Comparison of ENCODE assay signal across 11 cellular contexts in the genomic region with DNA sequence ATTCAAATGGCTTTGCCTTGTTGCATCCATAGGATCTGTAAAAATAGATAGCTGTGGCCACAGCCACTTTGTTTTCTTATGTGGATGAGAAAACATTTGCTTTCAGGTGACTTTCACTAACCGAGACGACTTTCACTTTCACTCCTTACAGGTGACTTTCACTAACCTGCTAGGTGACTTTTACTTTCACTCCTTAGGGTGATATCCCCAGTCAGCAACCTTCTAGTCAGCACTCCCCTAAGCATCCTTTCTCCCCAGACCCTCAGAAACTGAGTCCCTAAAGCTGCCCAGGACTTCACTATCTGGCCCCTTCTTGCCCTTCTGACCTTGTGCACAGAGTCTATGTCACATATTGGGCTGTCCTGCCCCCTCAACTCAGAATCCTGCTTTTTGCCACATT.
A peak's percentile ranks its signal among the peaks of the same experiment; 100 is the strongest.
DNase-seq lines count a peak whose midpoint lies in the region; ATAC-seq and TF ChIP-seq lines count a peak whose summit lies in the region.
"Had no signal": no experiment of that assay in that cellular context is flagged by ENCODE, and none has a peak within 500 bp of the region (broad histone marks: within the 10 kb centered on the region; RNA-seq: fewer than 3 reads in every experiment).

No MANE protein-coding gene starts in this region.

- H3K9me3 Mint-ChIP-seq in naive thymus-derived CD4-positive, alpha-beta T cell, result peaks cover 0 to 5% (median 0%) of the 10 kb centered on the region in 11 donors
- H3K9me3 Mint-ChIP-seq: IgD-negative memory B cell had no signal

- no peak overlapping the region for H3K27ac ChIP-seq in PC-9
- H3K27ac ChIP-seq in naive thymus-derived CD4-positive, alpha-beta T cell (ENCODE audit: low read depth, low read length), result no peak overlapping the region

- peaks cover 7 to 37% (median 35%) of the 10 kb centered on the region in 7 donors for H3K4me1 Mint-ChIP-seq in naive thymus-derived CD4-positive, alpha-beta T cell

- no TSS peak for BruUV-seq in PC-9 (replicated peaks; lab: Mats Ljungman, UMichigan)

- no peaks in the 10 kb centered on the region for H3K9me2 ChIP-seq in PC-9 (ENCODE audit: insufficient read depth)

- POLR2A ChIA-PET in PC-9 (lab: Charles Lee; ENCODE audit: unreplicated experiment), result no interaction called here
- POLR2A ChIA-PET in naive thymus-derived CD4-positive, alpha-beta T cell (lab: Charles Lee), result no interaction called here

- H3K9me3 ChIP-seq in PC-9 (ENCODE audit: insufficient read depth, low read depth), result no peaks in the 10 kb centered on the region
- H3K9me3 ChIP-seq in naive thymus-derived CD4-positive, alpha-beta T cell (ENCODE audit: control insufficient read depth in 2 of 3, low read length in 3 of 3), result no peaks in the 10 kb centered on the region

- no peak overlapping the region for H3K4me3 ChIP-seq in PC-9
- H3K4me3 ChIP-seq in naive thymus-derived CD4-positive, alpha-beta T cell (ENCODE audit: low read length), result peak overlapping the region; percentile 42

- H3K27me3 ChIP-seq in PC-9 (ENCODE audit: insufficient read depth, low read depth), result no peaks in the 10 kb centered on the region
- H3K27me3 ChIP-seq in naive thymus-derived CD4-positive, alpha-beta T cell (ENCODE audit: control insufficient read depth in 2 of 2, insufficient read depth in 2 of 2, low read length in 2 of 2), result no peaks in the 10 kb centered on the region

- H3K27ac Mint-ChIP-seq in naive thymus-derived CD4-positive, alpha-beta T cell, result peak overlapping the region in 7 of 9 donors; percentile 11 to 90 (median 62)
- H3K27ac Mint-ChIP-seq: IgD-negative memory B cell, naive B cell had no signal

- peak overlapping the region in 9 of 10 donors; percentile 49 to 78 (median 72) for H3K4me3 Mint-ChIP-seq in naive thymus-derived CD4-positive, alpha-beta T cell
- H3K4me3 Mint-ChIP-seq: naive B cell had no signal

- H3K4me2 ChIP-seq in PC-9, result peak overlapping the region; percentile 52

- H2AFZ ChIP-seq in PC-9, result no peak overlapping the region

- TF ChIP-seq CTCF in PC-9 (conservative IDR thresholded peaks at IDR 0.05), result no peak

- peaks cover 0 to under 1% (median 0%) of the 10 kb centered on the region in 5 donors for H3K36me3 Mint-ChIP-seq in naive thymus-derived CD4-positive, alpha-beta T cell
- H3K36me3 Mint-ChIP-seq: IgD-negative memory B cell, naive B cell had no signal

- CTCF ChIA-PET in PC-9 (lab: Charles Lee), result no interaction called here
- CTCF ChIA-PET in naive thymus-derived CD4-positive, alpha-beta T cell (lab: Charles Lee), result no interaction called here

- H3F3A ChIP-seq in PC-9 (ENCODE audit: insufficient read depth, low read depth), result no peaks in the 10 kb centered on the region

- no peak for DNase-seq in activated CD4-positive, CD25-positive, alpha-beta regulatory T cell (lab: John Stamatoyannopoulos, UW)
- no peak for DNase-seq in PC-9
- peak in 7 of 9 donors; percentile 2 to 38 (median 17) for DNase-seq in naive thymus-derived CD4-positive, alpha-beta T cell
- no peak for DNase-seq in SKM-1 treated with dmso at 0.1 percent for 144 hours (lab: John Stamatoyannopoulos, UW; ENCODE audit: unreplicated experiment)
- no peak for DNase-seq in NCI-H446 treated with DMSO at 0.1 percent for 48 hours (lab: John Stamatoyannopoulos, UW)
- DNase-seq: naive B cell, SHP77 had no signal

- no peaks in the 10 kb centered on the region for H3K36me3 ChIP-seq in PC-9 (ENCODE audit: low read depth)
- H3K36me3 ChIP-seq in naive thymus-derived CD4-positive, alpha-beta T cell (ENCODE audit: control insufficient read depth in 2 of 3, insufficient read depth in 3 of 3, low read length in 3 of 3), result no peaks in the 10 kb centered on the region

- ATAC-seq in activated CD4-positive, CD25-positive, alpha-beta regulatory T cell treated with anti-CD3 and anti-CD28 coated beads, Interleukin-2, amount 50 U/mL, for 24 hours, result peak; percentile 59 to 61
- ATAC-seq in HG02642 (IDR thresholded peaks at IDR 0.05; ENCODE audit: poor library complexity, unreplicated experiment) (peak; percentile 58), HG03025 (IDR thresholded peaks at IDR 0.05; ENCODE audit: low FRiP score, unreplicated experiment) (no peak)
- peak; percentile 49 for ATAC-seq in naive thymus-derived CD4-positive, alpha-beta T cell

- no peaks in the 10 kb centered on the region for H4K20me1 ChIP-seq in PC-9 (ENCODE audit: insufficient read depth)

- no peaks in the 10 kb centered on the region for H3K79me2 ChIP-seq in PC-9 (ENCODE audit: low read depth)

- peaks cover 0 to 4% (median 1%) of the 10 kb centered on the region in 5 donors for H3K27me3 Mint-ChIP-seq in naive thymus-derived CD4-positive, alpha-beta T cell
- H3K27me3 Mint-ChIP-seq: naive B cell had no signal

- H3K4me1 ChIP-seq in PC-9 (replicated peaks; ENCODE audit: insufficient read depth), result no peaks in the 10 kb centered on the region
- H3K4me1 ChIP-seq in naive thymus-derived CD4-positive, alpha-beta T cell (ENCODE audit: control insufficient read depth in 2 of 2, insufficient read depth in 2 of 2, low read length in 2 of 2), result peaks cover 0 to 15% of the 10 kb centered on the region in 2 donors

- intact Hi-C loops in PC-9 (cut with micrococcal nuclease; ENCODE audit: unreplicated experiment), result no loop called here
- intact Hi-C loops in naive thymus-derived CD4-positive, alpha-beta T cell (cut with micrococcal nuclease), result no loop called here

Comparison
In these comparisons a context has a peak if more than half of its experiments do, and no peak if none do; other contexts are left out.
1. DNase-seq: peak in naive thymus-derived CD4-positive, alpha-beta T cell (7 of 9); none in activated CD4-positive, CD25-positive, alpha-beta regulatory T cell (0 of 4), PC-9 (0 of 2), SKM-1 treated with dmso at 0.1 percent for 144 hours (single experiment) and NCI-H446 treated with DMSO at 0.1 percent for 48 hours (single experiment).